ENCODE assay signal across 17 cellular contexts in the genomic region with DNA sequence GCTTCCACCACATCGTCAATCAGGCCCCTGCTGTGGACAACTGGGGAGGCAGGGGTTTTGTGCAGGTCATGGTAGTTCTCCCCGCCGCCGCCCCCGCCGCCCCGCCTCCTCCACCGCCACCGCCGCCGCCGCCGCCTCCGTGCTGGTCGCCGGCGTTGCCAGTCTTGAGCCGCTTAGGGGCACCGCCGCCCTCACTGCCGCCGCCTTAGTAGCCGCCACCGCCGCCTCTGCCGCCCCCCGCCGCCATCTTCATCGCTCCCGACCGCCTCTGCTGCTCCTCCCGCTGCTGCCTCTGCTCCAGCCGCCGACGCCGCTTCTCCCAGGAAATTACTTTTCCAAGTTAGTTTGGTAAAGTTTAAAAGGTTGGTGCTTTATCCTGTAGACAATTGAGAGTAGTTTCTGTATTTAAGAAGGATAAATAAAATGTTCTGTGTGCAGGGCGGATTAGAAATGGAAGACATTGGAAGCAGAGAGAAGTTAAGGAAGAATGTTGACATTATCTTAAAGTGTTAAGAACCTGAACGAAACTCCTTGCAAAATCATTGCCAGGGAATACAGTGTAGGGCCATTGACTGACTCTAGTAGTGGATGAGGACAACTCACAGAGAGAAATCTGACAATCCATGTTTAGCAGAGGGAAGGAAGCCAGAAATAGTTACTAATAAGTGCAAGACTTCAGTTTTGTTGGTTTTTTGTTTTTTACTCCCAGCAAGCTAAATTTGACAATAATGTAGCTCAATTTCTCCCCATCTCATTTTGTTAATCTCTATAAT. TPM values are rescaled to one million over a fixed set of nuclear protein-coding genes. Genes with fewer than 3 reads are reported as not detected.
DNase-seq lines count a peak whose midpoint lies in the region; TF ChIP-seq lines count a peak whose summit lies in the region.
"Had no signal": no experiment of that assay in that cellular context is flagged by ENCODE, and none has a peak within 500 bp of the region (broad histone marks: within the 10 kb centered on the region; RNA-seq: fewer than 3 reads in every experiment).

No MANE protein-coding gene starts in this region.

- no TSS peak for BruUV-seq in A673 (replicated peaks; lab: Mats Ljungman, UMichigan)

- no peak overlapping the region for H4K91ac ChIP-seq in trophoblast cell (ENCODE audit: low read depth, low read length)

- no peak overlapping the region for H2AK5ac ChIP-seq in trophoblast cell (ENCODE audit: low read length)

- H3K36me3 ChIP-seq in H7 (replicated peaks; ENCODE audit: control insufficient read depth, insufficient read depth, low read length) (no peaks in the 10 kb centered on the region), adipocyte (ENCODE audit: control insufficient read depth, insufficient read depth, low read length, severe bottlenecking) (no peaks in the 10 kb centered on the region), iPS-20b (ENCODE audit: insufficient read depth, low read depth, low read length) (no peaks in the 10 kb centered on the region), trophoblast cell (ENCODE audit: control insufficient read depth in 1 of 2, insufficient read depth in 2 of 2, low read length in 2 of 2) (no peaks in the 10 kb centered on the region), adrenal gland (replicated peaks in 1 of 2) (no peaks in the 10 kb centered on the region), MM.1S (replicated peaks; ENCODE audit: insufficient read depth, low read length) (no peaks in the 10 kb centered on the region), A673 (ENCODE audit: insufficient read depth, low read length, poor library complexity, severe bottlenecking) (no peaks in the 10 kb centered on the region), ovary (no peaks in the 10 kb centered on the region)
- H3K36me3 ChIP-seq: transverse colon had no signal

- H3K4me1 ChIP-seq in adipocyte (ENCODE audit: control insufficient read depth, insufficient read depth, low read length) (no peaks in the 10 kb centered on the region), iPS-20b (ENCODE audit: insufficient read depth, low read length) (peaks cover 5% of the 10 kb centered on the region; the same call in 1 of the 2 replicates), trophoblast cell (ENCODE audit: control insufficient read depth in 1 of 2, insufficient read depth in 2 of 2, low read length in 2 of 2) (peaks cover 2 to 7% of the 10 kb centered on the region in 2 experiments), adrenal gland (replicated peaks in 1 of 2) (peaks cover 0 to 7% of the 10 kb centered on the region in 2 donors), MM.1S (ENCODE audit: low read length) (peaks cover 8% of the 10 kb centered on the region; the same call in 1 of the 2 replicates), A673 (ENCODE audit: insufficient read depth, low read length, poor library complexity, severe bottlenecking) (no peaks in the 10 kb centered on the region), ovary (ENCODE audit: insufficient read depth) (peaks cover 11% of the 10 kb centered on the region)

- no peak overlapping the region for H3K4ac ChIP-seq in trophoblast cell (ENCODE audit: low read depth, low read length)

- H2AFZ ChIP-seq in trophoblast cell (ENCODE audit: insufficient read depth, low read length, poor library complexity) (no peak overlapping the region), MM.1S (ENCODE audit: low read length) (no peak overlapping the region)

- H3K4me2 ChIP-seq in trophoblast cell (ENCODE audit: low read length) (peak overlapping the region; percentile 15), MM.1S (ENCODE audit: low read depth, low read length) (no peak overlapping the region)

- H2BK120ac ChIP-seq in trophoblast cell (ENCODE audit: insufficient read depth, low read length, poor library complexity): no peak overlapping the region

- POLR2A ChIA-PET in A673 (lab: Charles Lee; ENCODE audit: low non-redundant PET): no interaction called here

- H3K27ac ChIP-seq in iPS-20b (ENCODE audit: low read length): no peak overlapping the region
- H3K27ac ChIP-seq in trophoblast cell (ENCODE audit: low read depth, low read length): no peak overlapping the region
- H3K27ac ChIP-seq in adrenal gland: no peak overlapping the region
- H3K27ac ChIP-seq in MM.1S (ENCODE audit: low read length): no peak overlapping the region
- H3K27ac ChIP-seq in A673 (ENCODE audit: low read depth, low read length, poor library complexity, severe bottlenecking): no peak overlapping the region
- H3K27ac ChIP-seq in ovary: no peak overlapping the region
- H3K27ac ChIP-seq: transverse colon had no signal

- H3K9ac ChIP-seq in adipocyte (ENCODE audit: low read length) (no peak overlapping the region), iPS-20b (ENCODE audit: low read depth, low read length) (peak overlapping the region; percentile 51; the same call in 1 of the 2 replicates), trophoblast cell (ENCODE audit: low read length) (no peak overlapping the region), MM.1S (ENCODE audit: low read length) (no peak overlapping the region)

- CTCF ChIA-PET in A673 (lab: Charles Lee): no interaction called here

- H3K9me2 ChIP-seq in MM.1S (replicated peaks; ENCODE audit: insufficient read depth, low read length): no peaks in the 10 kb centered on the region

- H3K79me2 ChIP-seq in trophoblast cell (ENCODE audit: control insufficient read depth, insufficient read depth, low read length, poor library complexity): no peaks in the 10 kb centered on the region
- H3K79me2 ChIP-seq in MM.1S (ENCODE audit: low read length): no peaks in the 10 kb centered on the region

- H3K9me3 ChIP-seq in adipocyte (ENCODE audit: control insufficient read depth, low read length) (peaks cover 11% of the 10 kb centered on the region), iPS-20b (ENCODE audit: insufficient read depth, low read depth, low read length) (no peaks in the 10 kb centered on the region), trophoblast cell (ENCODE audit: insufficient read depth, low read depth, low read length) (peaks cover 11% of the 10 kb centered on the region), adrenal gland (replicated peaks in 1 of 3) (no peaks in the 10 kb centered on the region), MM.1S (replicated peaks; ENCODE audit: insufficient read depth, low read length) (no peaks in the 10 kb centered on the region), A673 (ENCODE audit: low read depth, low read length, poor library complexity, severe bottlenecking) (peaks cover 6% of the 10 kb centered on the region), ovary (peaks cover 0 to 4% of the 10 kb centered on the region in 2 donors)
- H3K9me3 ChIP-seq: transverse colon had no signal

- H3K18ac ChIP-seq in trophoblast cell (ENCODE audit: low read length): no peak overlapping the region

- peak overlapping the region; percentile 16; the same call in 1 of the 2 replicates for H3K4me3 ChIP-seq in H7 (ENCODE audit: insufficient read depth, low read depth, low read length)
- peak overlapping the region; percentile 44 for H3K4me3 ChIP-seq in adipocyte (ENCODE audit: low read length)
- peak overlapping the region; percentile 78 for H3K4me3 ChIP-seq in iPS-20b (ENCODE audit: low read length)
- H3K4me3 ChIP-seq in trophoblast cell (ENCODE audit: low read depth, low read length): no peak overlapping the region
- no peak overlapping the region for H3K4me3 ChIP-seq in adrenal gland
- H3K4me3 ChIP-seq in MM.1S (ENCODE audit: low read length): no peak overlapping the region
- no peak overlapping the region for H3K4me3 ChIP-seq in A673 (ENCODE audit: low read depth, low read length, poor library complexity, severe bottlenecking)
- no peak overlapping the region for H3K4me3 ChIP-seq in ovary
- H3K4me3 ChIP-seq: transverse colon had no signal

- peaks cover 51% of the 10 kb centered on the region for H3K27me3 ChIP-seq in H7 (ENCODE audit: control insufficient read depth, insufficient read depth, low read length)
- peaks cover 49% of the 10 kb centered on the region for H3K27me3 ChIP-seq in adipocyte (replicated peaks; ENCODE audit: control insufficient read depth, insufficient read depth, low read length)
- H3K27me3 ChIP-seq in iPS-20b (ENCODE audit: insufficient read depth, low read length): peaks cover 57% of the 10 kb centered on the region
- H3K27me3 ChIP-seq in trophoblast cell (ENCODE audit: insufficient read depth, low read length): peaks cover 30% of the 10 kb centered on the region
- H3K27me3 ChIP-seq in adrenal gland: peaks cover 32% of the 10 kb centered on the region
- no peaks in the 10 kb centered on the region for H3K27me3 ChIP-seq in MM.1S (replicated peaks; ENCODE audit: insufficient read depth, low read length)
- peaks cover 44% of the 10 kb centered on the region for H3K27me3 ChIP-seq in A673 (replicated peaks; ENCODE audit: insufficient read depth, low read depth, low read length, poor library complexity)
- H3K27me3 ChIP-seq in ovary: no peaks in the 10 kb centered on the region

- TF ChIP-seq POLR2A in adrenal gland (IDR thresholded peaks at IDR 0.05) (no peak), ovary (IDR thresholded peaks at IDR 0.05) (no peak)

- TF ChIP-seq CTCF in adrenal gland (IDR thresholded peaks at IDR 0.05): no peak
- no peak for TF ChIP-seq CTCF in MM.1S (IDR thresholded peaks at IDR 0.05; ENCODE audit: low read length)
- no peak for TF ChIP-seq CTCF in A673 (conservative IDR thresholded peaks at IDR 0.05; ENCODE audit: low read depth, low read length)
- TF ChIP-seq CTCF in ovary (IDR thresholded peaks at IDR 0.05): no peak

- H4K8ac ChIP-seq in trophoblast cell (ENCODE audit: low read depth, low read length): no peak overlapping the region

- no peaks in the 10 kb centered on the region for H3F3A ChIP-seq in MM.1S (ENCODE audit: insufficient read depth, low read length)

- H2BK5ac ChIP-seq in trophoblast cell (ENCODE audit: low read depth, low read length, poor library complexity): no peak overlapping the region

- H3K79me1 ChIP-seq in trophoblast cell (ENCODE audit: low read length): no peaks in the 10 kb centered on the region

- intact Hi-C loops in adrenal gland (cut with DNase I): no loop called here
- intact Hi-C loops in A673 (cut with micrococcal nuclease; ENCODE audit: unreplicated experiment): no loop called here
- intact Hi-C loops in ovary (cut with DNase I): no loop called here

- no peaks in the 10 kb centered on the region for H4K20me1 ChIP-seq in MM.1S (ENCODE audit: insufficient read depth, low read length)

- no peak overlapping the region for H3K23ac ChIP-seq in trophoblast cell (ENCODE audit: low read length)

- DNase-seq in H7: peak; percentile 65
- no peak for DNase-seq in adipocyte (ENCODE audit: low read depth)
- no peak for DNase-seq in trophoblast cell
- DNase-seq in adrenal gland: no peak
- DNase-seq in MM.1S: no peak
- no peak for DNase-seq in A673 (ENCODE audit: low spot score)
- no peak for DNase-seq in ovary
- DNase-seq: activated CD4-positive, CD25-positive, alpha-beta regulatory T cell treated with anti-CD3 and anti-CD28 coated beads, Interleukin-2, amount 50 U/mL, for 72 hours; CD4-positive, alpha-beta memory T cell; hippocampal formation; left ventricle myocardium superior; NCI-H1436; NCI-H2171; NCI-H82; stimulated activated naive CD4-positive, alpha-beta T cell; transverse colon had no signal

- no peak overlapping the region for H3K14ac ChIP-seq in trophoblast cell (ENCODE audit: low read length)

- H2BK12ac ChIP-seq in trophoblast cell (ENCODE audit: low read length): no peak overlapping the region

- TF ChIP-seq EP300 in ovary (IDR thresholded peaks at IDR 0.05): no peak

- no CpG with 5 or more reads among the region's 38 CpGs for WGBS in trophoblast cell (ENCODE audit: extremely low coverage, insufficient coverage, insufficient read length)
- 19 to 66% (median 24%) methylated on average over 2 to 38 of the region's 38 CpGs for WGBS in adrenal gland, 4 donors
- 36 to 77% (median 45%) methylated on average over 6 to 38 of the region's 38 CpGs for WGBS in ovary, 3 donors

- no peak overlapping the region for H4K12ac ChIP-seq in trophoblast cell (ENCODE audit: low read depth, low read length)

RNA-seq across cellular contexts. Expression of a gene that starts 53.0 kb away (rescaled TPM):
- total RNA-seq in H7 (2014; rRNA removed; shearing (Covaris generic)): 9.7 and 16.7 TPM in 2 replicates
- polyA plus RNA-seq in trophoblast cell (2013): 9.7 and 10.0 TPM in 2 replicates
- total RNA-seq in adrenal gland (10 to 100 TPM in 6 of 8 donors, 1 to 10 TPM in 2; 5.6 to 45.9 (median 14.9) TPM), A673 (2021) (55.0 and 65.6 TPM in 2 replicates), ovary (100 to 1,000 TPM in 2 of 7 donors, 10 to 100 TPM in 5; 21.7 to 130 (median 70.1) TPM)
- polyA plus RNA-seq in adrenal gland (100 to 1,000 TPM in 2 of 3 donors, 10 to 100 TPM in 1; 11.6 to 169 (median 145) TPM), ovary (100 to 1,000 TPM in 1 of 2 donors, 10 to 100 TPM in 1; 69.4 to 113 TPM)

Comparison
In these comparisons a context has a peak if more than half of its experiments do, and no peak if none do; other contexts are left out.
1. H3K4me3 ChIP-seq: peak in H7 (single experiment), adipocyte (single experiment) and iPS-20b (single experiment); none in trophoblast cell (single experiment), adrenal gland (0 of 4), MM.1S (single experiment), A673 (single experiment) and ovary (single experiment).